3 cellular contexts compared by ENCODE assay signal in the genomic region with DNA sequence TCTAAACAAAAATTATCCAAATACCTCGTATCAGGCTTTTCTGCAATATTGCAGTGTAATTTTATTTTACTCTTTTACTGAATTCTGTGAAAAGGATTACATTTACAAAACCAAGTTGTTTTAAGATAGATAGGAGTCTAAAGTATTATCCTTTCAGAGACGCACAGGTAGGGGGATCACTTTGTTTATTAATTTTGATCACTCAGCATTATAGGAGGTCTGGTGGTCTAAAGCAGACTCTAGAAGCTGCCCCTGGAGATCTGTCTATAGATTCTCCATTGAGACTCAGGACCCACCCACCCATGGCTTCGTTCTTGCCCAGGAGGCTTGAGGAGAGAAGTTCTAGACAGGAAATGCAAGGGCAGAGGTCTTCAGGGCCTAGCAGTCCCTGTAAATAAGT.
A peak's percentile ranks its signal among the peaks of the same experiment; 100 is the strongest.
TF ChIP-seq lines count a peak whose summit lies in the region.

No MANE protein-coding gene starts in this region.

TF ChIP-seq in HepG2, 621 proteins besides CTCF, POLR2A, EP300 and RAD21:
- peak in 1 of 2 experiments; percentile 50; a peak in 1 of 4 replicates for TF ChIP-seq MAFK (conservative IDR thresholded peaks at IDR 0.05 in 1 of 2, IDR thresholded peaks at IDR 0.05 in 1 of 2; ENCODE audit: low read length in 2 of 2)
- TF ChIP-seq ZC3H13 (CRISPR knock-in tag; IDR thresholded peaks at IDR 0.05) = no peak
- no peak for TF ChIP-seq KDM5A (IDR thresholded peaks at IDR 0.05; ENCODE audit: borderline replicate concordance, low read length)
- no peak for TF ChIP-seq ZNF781 (CRISPR knock-in tag; IDR thresholded peaks at IDR 0.05; ENCODE audit: borderline replicate concordance, not compliant biosample characterization)
- no peak for TF ChIP-seq MNT (IDR thresholded peaks at IDR 0.05)
- TF ChIP-seq SAP130 (CRISPR knock-in tag; IDR thresholded peaks at IDR 0.05; ENCODE audit: low read depth) = no peak
- TF ChIP-seq KAT7 (CRISPR knock-in tag; IDR thresholded peaks at IDR 0.05; ENCODE audit: borderline replicate concordance) = no peak
- TF ChIP-seq MAFF (IDR thresholded peaks at IDR 0.05; ENCODE audit: low read depth, low read length) = 0 out of 2 replicates have a peak, but pooled peaks have one; percentile 6
- TF ChIP-seq GABPA (IDR thresholded peaks at IDR 0.05; ENCODE audit: low read depth, low read length) = no peak
- no peak for TF ChIP-seq GABPA (CRISPR knock-in tag; IDR thresholded peaks at IDR 0.05; ENCODE audit: low read depth)
- no peak for TF ChIP-seq SALL2 (CRISPR knock-in tag; IDR thresholded peaks at IDR 0.05)
- TF ChIP-seq ZNF296 (CRISPR knock-in tag; conservative IDR thresholded peaks at IDR 0.05) = no peak
- no peak for TF ChIP-seq CEBPG (CRISPR knock-in tag; IDR thresholded peaks at IDR 0.05)

TF ChIP-seq in IMR-90, 13 proteins besides CTCF, POLR2A, EP300 and RAD21:
- TF ChIP-seq MAFK (IDR thresholded peaks at IDR 0.05; ENCODE audit: low read depth, low read length) = peak; percentile 34; the same call in 1 of the 2 replicates
- TF ChIP-seq RFX5 (IDR thresholded peaks at IDR 0.05; ENCODE audit: low read depth, low read length) = no peak
- TF ChIP-seq CHD1 (IDR thresholded peaks at IDR 0.05; ENCODE audit: low read depth, low read length) = no peak
- no peak for TF ChIP-seq RCOR1 (IDR thresholded peaks at IDR 0.05; ENCODE audit: insufficient replicate concordance, low read length)
- TF ChIP-seq, protein P1, sequence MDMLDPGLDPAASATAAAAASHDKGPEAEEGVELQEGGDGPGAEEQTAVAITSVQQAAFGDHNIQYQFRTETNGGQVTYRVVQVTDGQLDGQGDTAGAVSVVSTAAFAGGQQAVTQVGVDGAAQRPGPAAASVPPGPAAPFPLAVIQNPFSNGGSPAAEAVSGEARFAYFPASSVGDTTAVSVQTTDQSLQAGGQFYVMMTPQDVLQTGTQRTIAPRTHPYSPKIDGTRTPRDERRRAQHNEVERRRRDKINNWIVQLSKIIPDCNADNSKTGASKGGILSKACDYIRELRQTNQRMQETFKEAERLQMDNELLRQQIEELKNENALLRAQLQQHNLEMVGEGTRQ (IDR thresholded peaks at IDR 0.05; ENCODE audit: low read depth, low read length) = no peak
TF ChIP-seq in IMR-90: peak in this region for 1.

TF ChIP-seq in K562, 482 proteins besides CTCF, POLR2A, EP300 and RAD21:
- TF ChIP-seq CHD7 (IDR thresholded peaks at IDR 0.05; ENCODE audit: low read depth, low read length) (no peak), FOXA3 (CRISPR knock-in tag; conservative IDR thresholded peaks at IDR 0.05 in 1 of 2, IDR thresholded peaks at IDR 0.05 in 1 of 2) (no peak), C11orf30 (IDR thresholded peaks at IDR 0.05; ENCODE audit: low read depth) (0 out of 2 replicates have a peak, but pooled peaks have one; percentile 12), MED1 (CRISPR knock-in tag; IDR thresholded peaks at IDR 0.05; ENCODE audit: borderline replicate concordance) (no peak), ZNF311 (CRISPR knock-in tag; IDR thresholded peaks at IDR 0.05) (no peak), HCFC1 (IDR thresholded peaks at IDR 0.05; ENCODE audit: low read depth, low read length) (no peak), ZNF316 (IDR thresholded peaks at IDR 0.05) (peak; percentile 36; the same call in 1 of the 2 replicates)
